Comparison of ENCODE assay signal across 1 cellular context in genomic region chr20:63831696-63832686, GRCh38.
TF ChIP-seq lines count a peak whose summit lies in the region.

No MANE protein-coding gene starts in this region.

TF ChIP-seq in HepG2, 621 proteins besides CTCF, POLR2A, EP300 and RAD21 (continued from another document and continues in another):
- no peak for TF ChIP-seq YY1 (IDR thresholded peaks at IDR 0.05; ENCODE audit: insufficient read depth, insufficient replicate concordance, low read depth, low read length)
- TF ChIP-seq, protein P1, sequence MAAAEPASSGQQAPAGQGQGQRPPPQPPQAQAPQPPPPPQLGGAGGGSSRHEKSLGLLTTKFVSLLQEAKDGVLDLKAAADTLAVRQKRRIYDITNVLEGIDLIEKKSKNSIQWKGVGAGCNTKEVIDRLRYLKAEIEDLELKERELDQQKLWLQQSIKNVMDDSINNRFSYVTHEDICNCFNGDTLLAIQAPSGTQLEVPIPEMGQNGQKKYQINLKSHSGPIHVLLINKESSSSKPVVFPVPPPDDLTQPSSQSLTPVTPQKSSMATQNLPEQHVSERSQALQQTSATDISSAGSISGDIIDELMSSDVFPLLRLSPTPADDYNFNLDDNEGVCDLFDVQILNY (CRISPR knock-in tag; conservative IDR thresholded peaks at IDR 0.05) = no peak; the same call in 1 of the 2 replicates
- TF ChIP-seq GLMP (CRISPR knock-in tag; IDR thresholded peaks at IDR 0.05; ENCODE audit: borderline replicate concordance) = no peak
- no peak for TF ChIP-seq ZNF253 (CRISPR knock-in tag; IDR thresholded peaks at IDR 0.05; ENCODE audit: borderline replicate concordance)
- TF ChIP-seq ZNF777 (CRISPR knock-in tag; IDR thresholded peaks at IDR 0.05) = peak; percentile 99
- no peak for TF ChIP-seq NFIC (IDR thresholded peaks at IDR 0.05; ENCODE audit: low read length)
- no peak for TF ChIP-seq SYNCRIP (IDR thresholded peaks at IDR 0.05; ENCODE audit: insufficient read depth, low read depth, low read length)
- TF ChIP-seq MTF1 (CRISPR knock-in tag; IDR thresholded peaks at IDR 0.05) = 0 out of 2 replicates have a peak, but pooled peaks have one; percentile 26
- TF ChIP-seq ELF1 (CRISPR knock-in tag; IDR thresholded peaks at IDR 0.05) = no peak
- peak; percentile 93; the same call in 1 of the 2 replicates for TF ChIP-seq SMAD1 (CRISPR knock-in tag; IDR thresholded peaks at IDR 0.05; ENCODE audit: borderline replicate concordance, low read depth)
- TF ChIP-seq ZNF891 (CRISPR knock-in tag; IDR thresholded peaks at IDR 0.05) = peak; percentile 95
- no peak; the same call in 1 of the 2 replicates for TF ChIP-seq POGZ (CRISPR knock-in tag; IDR thresholded peaks at IDR 0.05)
- TF ChIP-seq MEIS1 (CRISPR knock-in tag; IDR thresholded peaks at IDR 0.05; ENCODE audit: borderline replicate concordance) = peak; percentile 54; the same call in 1 of the 2 replicates
- peak; percentile 49; the same call in 1 of the 2 replicates for TF ChIP-seq ZGPAT (CRISPR knock-in tag; IDR thresholded peaks at IDR 0.05)
- TF ChIP-seq ATM (IDR thresholded peaks at IDR 0.05; ENCODE audit: borderline replicate concordance) = no peak
- no peak for TF ChIP-seq ZFYVE20 (CRISPR knock-in tag; IDR thresholded peaks at IDR 0.05; ENCODE audit: borderline replicate concordance, low read depth)
- no peak for TF ChIP-seq TCF12 (IDR thresholded peaks at IDR 0.05)
- TF ChIP-seq TCF12 (CRISPR knock-in tag; IDR thresholded peaks at IDR 0.05) = 0 out of 2 replicates have a peak, but pooled peaks have one; percentile 31
- no peak for TF ChIP-seq NR2F2 (IDR thresholded peaks at IDR 0.05; ENCODE audit: borderline replicate concordance, low read depth)
- no peak for TF ChIP-seq REST (IDR thresholded peaks at IDR 0.05; ENCODE audit: borderline replicate concordance in 1 of 2, low read depth in 1 of 2, low read length in 2 of 2)
- no peak for TF ChIP-seq ZBTB49 (CRISPR knock-in tag; IDR thresholded peaks at IDR 0.05; ENCODE audit: borderline replicate concordance)
- TF ChIP-seq ZNF276 (CRISPR knock-in tag; IDR thresholded peaks at IDR 0.05; ENCODE audit: low read depth) = no peak; the same call in 1 of the 2 replicates
- no peak for TF ChIP-seq ZNF720 (CRISPR knock-in tag; IDR thresholded peaks at IDR 0.05)
- TF ChIP-seq EHMT2 (IDR thresholded peaks at IDR 0.05; ENCODE audit: borderline replicate concordance, low read depth, low read length) = no peak
- TF ChIP-seq TOE1 (CRISPR knock-in tag; IDR thresholded peaks at IDR 0.05) = no peak
- TF ChIP-seq TRAFD1 (CRISPR knock-in tag; IDR thresholded peaks at IDR 0.05; ENCODE audit: borderline replicate concordance) = no peak
- no peak for TF ChIP-seq ZFP37 (CRISPR knock-in tag; IDR thresholded peaks at IDR 0.05; ENCODE audit: borderline replicate concordance)
- TF ChIP-seq SNAPC4 (CRISPR knock-in tag; IDR thresholded peaks at IDR 0.05) = no peak
- TF ChIP-seq TCF7L2 (IDR thresholded peaks at IDR 0.05; ENCODE audit: low read depth, low read length) = no peak
- TF ChIP-seq, protein P2, sequence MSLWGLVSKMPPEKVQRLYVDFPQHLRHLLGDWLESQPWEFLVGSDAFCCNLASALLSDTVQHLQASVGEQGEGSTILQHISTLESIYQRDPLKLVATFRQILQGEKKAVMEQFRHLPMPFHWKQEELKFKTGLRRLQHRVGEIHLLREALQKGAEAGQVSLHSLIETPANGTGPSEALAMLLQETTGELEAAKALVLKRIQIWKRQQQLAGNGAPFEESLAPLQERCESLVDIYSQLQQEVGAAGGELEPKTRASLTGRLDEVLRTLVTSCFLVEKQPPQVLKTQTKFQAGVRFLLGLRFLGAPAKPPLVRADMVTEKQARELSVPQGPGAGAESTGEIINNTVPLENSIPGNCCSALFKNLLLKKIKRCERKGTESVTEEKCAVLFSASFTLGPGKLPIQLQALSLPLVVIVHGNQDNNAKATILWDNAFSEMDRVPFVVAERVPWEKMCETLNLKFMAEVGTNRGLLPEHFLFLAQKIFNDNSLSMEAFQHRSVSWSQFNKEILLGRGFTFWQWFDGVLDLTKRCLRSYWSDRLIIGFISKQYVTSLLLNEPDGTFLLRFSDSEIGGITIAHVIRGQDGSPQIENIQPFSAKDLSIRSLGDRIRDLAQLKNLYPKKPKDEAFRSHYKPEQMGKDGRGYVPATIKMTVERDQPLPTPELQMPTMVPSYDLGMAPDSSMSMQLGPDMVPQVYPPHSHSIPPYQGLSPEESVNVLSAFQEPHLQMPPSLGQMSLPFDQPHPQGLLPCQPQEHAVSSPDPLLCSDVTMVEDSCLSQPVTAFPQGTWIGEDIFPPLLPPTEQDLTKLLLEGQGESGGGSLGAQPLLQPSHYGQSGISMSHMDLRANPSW (CRISPR knock-in tag; IDR thresholded peaks at IDR 0.05; ENCODE audit: borderline replicate concordance) = no peak
- peak; percentile 65 for TF ChIP-seq ASH2L (IDR thresholded peaks at IDR 0.05; ENCODE audit: insufficient read length, low read depth, low read length)
- TF ChIP-seq ZEB1 (IDR thresholded peaks at IDR 0.05; ENCODE audit: insufficient replicate concordance, low read depth) = no peak
- TF ChIP-seq, protein P3, sequence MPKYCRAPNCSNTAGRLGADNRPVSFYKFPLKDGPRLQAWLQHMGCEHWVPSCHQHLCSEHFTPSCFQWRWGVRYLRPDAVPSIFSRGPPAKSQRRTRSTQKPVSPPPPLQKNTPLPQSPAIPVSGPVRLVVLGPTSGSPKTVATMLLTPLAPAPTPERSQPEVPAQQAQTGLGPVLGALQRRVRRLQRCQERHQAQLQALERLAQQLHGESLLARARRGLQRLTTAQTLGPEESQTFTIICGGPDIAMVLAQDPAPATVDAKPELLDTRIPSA (CRISPR knock-in tag; IDR thresholded peaks at IDR 0.05; ENCODE audit: borderline replicate concordance) = no peak; the same call in 1 of the 2 replicates
- TF ChIP-seq ZFP90 (CRISPR knock-in tag; IDR thresholded peaks at IDR 0.05; ENCODE audit: borderline replicate concordance) = 0 out of 2 replicates have a peak, but pooled peaks have one; percentile 36
- TF ChIP-seq RORA (CRISPR knock-in tag; IDR thresholded peaks at IDR 0.05) = no peak
